8 cellular contexts compared by ENCODE assay signal in the genomic region with DNA sequence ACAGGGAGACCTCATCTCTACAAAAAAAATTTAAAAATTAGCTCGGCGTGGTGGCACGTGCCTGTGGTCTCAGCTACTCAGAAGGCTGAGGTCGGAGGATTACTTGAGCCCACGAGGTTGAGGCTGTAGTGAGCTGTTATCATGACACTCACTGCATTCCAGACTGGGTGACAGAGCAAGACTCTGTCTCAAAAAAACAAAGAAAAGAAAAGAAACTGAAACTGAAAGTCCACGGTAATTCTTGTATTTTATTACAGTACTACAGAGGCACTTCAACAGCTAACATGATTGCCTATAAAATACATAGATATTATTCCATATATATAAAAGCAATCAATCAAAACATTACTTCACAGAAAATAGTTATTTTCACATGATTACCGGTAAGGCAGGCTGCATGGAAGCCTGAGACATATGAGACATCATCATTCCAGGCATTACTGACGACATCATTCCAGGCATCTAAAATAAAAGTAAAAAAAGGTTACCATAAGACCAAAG. TPM values are rescaled to one million over a fixed set of nuclear protein-coding genes. Genes with fewer than 3 reads are reported as not detected.
DNase-seq lines count a peak whose midpoint lies in the region; ATAC-seq and TF ChIP-seq lines count a peak whose summit lies in the region.

No MANE protein-coding gene starts in this region.

- peaks cover 21% of the 10 kb centered on the region for H3K36me3 ChIP-seq in GM23248 (ENCODE audit: low read depth)
- H3K36me3 ChIP-seq in naive thymus-derived CD4-positive, alpha-beta T cell (ENCODE audit: control insufficient read depth in 2 of 3, insufficient read depth in 3 of 3, low read length in 3 of 3), result peaks cover 0 to 15% (median 3%) of the 10 kb centered on the region in 3 experiments

- H2AFZ ChIP-seq in GM23248, result no peak overlapping the region

- no peaks in the 10 kb centered on the region for H3K4me1 Mint-ChIP-seq in Calu3 (ENCODE audit: low read depth, unreplicated experiment)
- H3K4me1 Mint-ChIP-seq in naive thymus-derived CD4-positive, alpha-beta T cell, result peaks cover 14 to 52% (median 37%) of the 10 kb centered on the region in 7 donors

- H3K9ac ChIP-seq in GM23248, result peak overlapping the region; percentile 21

- H3K4me3 Mint-ChIP-seq in Calu3 (ENCODE audit: low read depth, unreplicated experiment), result peak overlapping the region; percentile 52
- H3K4me3 Mint-ChIP-seq in naive thymus-derived CD4-positive, alpha-beta T cell, result peak overlapping the region; percentile 58 to 87 (median 82)

- in situ Hi-C loops in GM23248 (cut with MboI), result no loop called here

- H3K27me3 Mint-ChIP-seq in Calu3 (ENCODE audit: unreplicated experiment), result no peaks in the 10 kb centered on the region
- no peaks in the 10 kb centered on the region for H3K27me3 Mint-ChIP-seq in naive thymus-derived CD4-positive, alpha-beta T cell

- peak overlapping the region; percentile 16 for H3K4me2 ChIP-seq in GM23248 (ENCODE audit: unreplicated experiment)

- 76 to 78% methylated on average over 8 of the region's 8 CpGs for WGBS in GM23248 (ENCODE audit: low coverage in 1 of 2, low lambda C conversion rate in 2 of 2, missing lambda C conversion rate in 2 of 2), 2 experiments

- intact Hi-C loops in Calu3 (cut with micrococcal nuclease; ENCODE audit: unreplicated experiment), result loop anchor here (2.0 kb wide), 1 partner anchor 21 kb away; no protein-coding TSS in a partner anchor
- intact Hi-C loops in naive thymus-derived CD4-positive, alpha-beta T cell (cut with micrococcal nuclease), result loop anchor here (1.0 to 5.0 kb wide), 2 partner anchors 23 to 37 kb away; a partner anchor contains a TSS

- ATAC-seq in naive thymus-derived CD4-positive, alpha-beta T cell, result peak; percentile 84

- no peaks in the 10 kb centered on the region for H3K9me3 Mint-ChIP-seq in Calu3 (ENCODE audit: low read depth, unreplicated experiment)
- no peaks in the 10 kb centered on the region for H3K9me3 Mint-ChIP-seq in naive thymus-derived CD4-positive, alpha-beta T cell

- H3F3A ChIP-seq in GM23248 (ENCODE audit: insufficient read depth), result peaks cover 20% of the 10 kb centered on the region; the same call in 1 of the 2 replicates

- peaks cover 19% of the 10 kb centered on the region for H3K4me1 ChIP-seq in GM23248 (ENCODE audit: insufficient read depth)
- peaks cover 5 to 7% of the 10 kb centered on the region in 2 donors for H3K4me1 ChIP-seq in naive thymus-derived CD4-positive, alpha-beta T cell (ENCODE audit: control insufficient read depth in 2 of 2, insufficient read depth in 2 of 2, low read length in 2 of 2)

- H3K27ac ChIP-seq in GM23248, result peak overlapping the region; percentile 66
- H3K27ac ChIP-seq in naive thymus-derived CD4-positive, alpha-beta T cell (ENCODE audit: low read depth, low read length), result peak overlapping the region; percentile 61

- peak overlapping the region; percentile 38 for H3K4me3 ChIP-seq in GM23248
- peak overlapping the region in 1 of 2 donors; percentile 44 for H3K4me3 ChIP-seq in cardiac fibroblast (replicated peaks in 1 of 2; ENCODE audit: low read depth in 2 of 2, low read length in 2 of 2)
- H3K4me3 ChIP-seq in naive thymus-derived CD4-positive, alpha-beta T cell (ENCODE audit: low read length), result peak overlapping the region; percentile 34

- H3K27me3 ChIP-seq in GM23248 (replicated peaks; ENCODE audit: insufficient read depth), result no peaks in the 10 kb centered on the region
- H3K27me3 ChIP-seq in naive thymus-derived CD4-positive, alpha-beta T cell (ENCODE audit: control insufficient read depth in 2 of 2, insufficient read depth in 2 of 2, low read length in 2 of 2), result no peaks in the 10 kb centered on the region

- TF ChIP-seq CTCF in Calu3 (IDR thresholded peaks at IDR 0.05; ENCODE audit: unreplicated experiment), result no peak
- TF ChIP-seq CTCF in cardiac fibroblast (IDR thresholded peaks at IDR 0.05; ENCODE audit: low read depth, low read length), result no peak

- DNase-seq in Calu3 (no peak), GM23248 (peak; percentile 62), RPMI7951 (ENCODE audit: low read depth) (peak; percentile 79), cardiac fibroblast (ENCODE audit: low read depth in 2 of 2) (peak; percentile 56 to 84), UCSD-AML1 (lab: John Stamatoyannopoulos, UW; ENCODE audit: unreplicated experiment) (no peak), Ammon's horn (ENCODE audit: low spot score) (no peak), NOMO-1 treated with dmso at 0.1 percent for 144 hours (lab: John Stamatoyannopoulos, UW; ENCODE audit: unreplicated experiment) (no peak)
- peak in 5 of 9 donors; percentile 13 to 30 (median 21) for DNase-seq in naive thymus-derived CD4-positive, alpha-beta T cell

- peak overlapping the region; percentile 76 for H3K27ac Mint-ChIP-seq in Calu3 (ENCODE audit: unreplicated experiment)
- peak overlapping the region; percentile 76 to 98 (median 88) for H3K27ac Mint-ChIP-seq in naive thymus-derived CD4-positive, alpha-beta T cell

- peaks cover 11% of the 10 kb centered on the region for H3K36me3 Mint-ChIP-seq in Calu3 (ENCODE audit: insufficient read depth, unreplicated experiment)
- H3K36me3 Mint-ChIP-seq in naive thymus-derived CD4-positive, alpha-beta T cell, result peaks cover 0 to 8% (median 6%) of the 10 kb centered on the region in 5 donors

- H4K20me1 ChIP-seq in GM23248 (ENCODE audit: insufficient read depth), result 0 out of 2 replicates have a peak, but pooled peaks cover 17% of the 10 kb centered on the region

- no peaks in the 10 kb centered on the region for H3K9me3 ChIP-seq in GM23248 (ENCODE audit: low read depth)
- H3K9me3 ChIP-seq in naive thymus-derived CD4-positive, alpha-beta T cell (ENCODE audit: control insufficient read depth in 2 of 3, low read length in 3 of 3), result no peaks in the 10 kb centered on the region

- CTCF ChIA-PET in Calu3 (lab: Charles Lee), result interaction anchor here (1.1 kb wide), 1 partner anchor 49 kb away, joined by 3 read pairs; no protein-coding TSS in a partner anchor
- CTCF ChIA-PET in naive thymus-derived CD4-positive, alpha-beta T cell (lab: Charles Lee), result interaction anchor here (1.0 kb wide), 1 partner anchor 16 kb away, joined by 3 read pairs; no protein-coding TSS in a partner anchor

- BruUV-seq in Calu3 (replicated peaks; lab: Mats Ljungman, UMichigan), result no TSS peak

- POLR2A ChIA-PET in naive thymus-derived CD4-positive, alpha-beta T cell (lab: Charles Lee), result interaction anchor here (0.6 to 2.2 kb wide), 3 partner anchors 21 to 59 kb away, joined by 3 to 11 read pairs (median 3); a partner anchor contains a TSS

- H3K79me2 ChIP-seq in GM23248 (ENCODE audit: insufficient read depth), result peaks cover 91% of the 10 kb centered on the region

- no peaks in the 10 kb centered on the region for H3K9me2 ChIP-seq in GM23248 (ENCODE audit: insufficient read depth)

RNA-seq across cellular contexts. Expression of a gene that starts 23.1 kb away (rescaled TPM):
- total RNA-seq in Calu3 (2022), result 118 and 140 TPM in 2 replicates
- 72.1 and 86.1 TPM in 2 replicates for total RNA-seq in GM23248 (2014; rRNA removed; shearing (Covaris generic))
- polyA plus RNA-seq in GM23248 (2016; fragmentation: Nextera tagmentation; extraction: Ambion mirVana), result 110 and 112 TPM in 2 replicates
- 129 and 135 TPM in 2 replicates for total RNA-seq in RPMI7951 (2014; rRNA removed; shearing (Covaris generic))
- total RNA-seq in naive thymus-derived CD4-positive, alpha-beta T cell, result 100 to 1,000 TPM; 104 to 126 (median 109) TPM
- 100 to 1,000 TPM; 116 to 119 TPM for polyA plus RNA-seq in naive thymus-derived CD4-positive, alpha-beta T cell

RNA-seq across cellular contexts. Expression of a gene that starts 24.2 kb away (rescaled TPM):
- 32.6 and 32.8 TPM in 2 replicates for total RNA-seq in Calu3 (2022)
- total RNA-seq in GM23248 (2014; rRNA removed; shearing (Covaris generic)), result 20.6 and 30.9 TPM in 2 replicates
- polyA plus RNA-seq in GM23248 (2016; fragmentation: Nextera tagmentation; extraction: Ambion mirVana), result 30.2 and 33.6 TPM in 2 replicates
- 86.2 and 92.3 TPM in 2 replicates for total RNA-seq in RPMI7951 (2014; rRNA removed; shearing (Covaris generic))
- total RNA-seq in naive thymus-derived CD4-positive, alpha-beta T cell, result 10 to 100 TPM; 10.2 to 43.6 (median 18.0) TPM
- 10 to 100 TPM; 14.0 to 25.7 TPM for polyA plus RNA-seq in naive thymus-derived CD4-positive, alpha-beta T cell

Comparison
In these comparisons a context has a peak if more than half of its experiments do, and no peak if none do; other contexts are left out.
1. DNase-seq: peak in GM23248 (single experiment), RPMI7951 (single experiment), cardiac fibroblast (2 of 2) and naive thymus-derived CD4-positive, alpha-beta T cell (5 of 9); none in Calu3 (single experiment), UCSD-AML1 (single experiment), Ammon's horn (single experiment) and NOMO-1 treated with dmso at 0.1 percent for 144 hours (single experiment).